ENCODE assay signal across 26 cellular contexts in genomic region chr20:6956574-6956973, GRCh38.
DNase-seq lines count a peak whose midpoint lies in the region; ATAC-seq, FAIRE-seq and TF ChIP-seq lines count a peak whose summit lies in the region.
"Had no signal": no experiment of that assay in that cellular context is flagged by ENCODE, and none has a peak within 500 bp of the region (broad histone marks: within the 10 kb centered on the region; RNA-seq: fewer than 3 reads in every experiment).

No MANE protein-coding gene starts in this region.

- H3K9ac ChIP-seq in GM12878 (ENCODE audit: control insufficient read depth, insufficient read depth, low read length) (no peak overlapping the region), keratinocyte (ENCODE audit: control insufficient read depth, extremely low read depth, insufficient read depth, low read length) (no peak overlapping the region)
- H3K9ac ChIP-seq: neural progenitor cell had no signal

- BruUV-seq in GM12878 (replicated peaks; lab: Mats Ljungman, UMichigan), result no TSS peak
- BruUV-seq in A673 (replicated peaks; lab: Mats Ljungman, UMichigan), result no TSS peak
- BruUV-seq in Calu3 (replicated peaks; lab: Mats Ljungman, UMichigan), result no TSS peak

- H3K27me3 ChIP-seq in GM12878 (replicated peaks in 1 of 2; ENCODE audit: control insufficient read depth in 2 of 2, insufficient read depth in 2 of 2, low read length in 1 of 2) (no peaks in the 10 kb centered on the region), keratinocyte (ENCODE audit: control insufficient read depth, extremely low read depth, insufficient read depth, low read length) (no peaks in the 10 kb centered on the region), A673 (replicated peaks; ENCODE audit: insufficient read depth, low read depth, low read length, poor library complexity) (no peaks in the 10 kb centered on the region)
- H3K27me3 ChIP-seq: dorsolateral prefrontal cortex, esophagus muscularis mucosa, neural progenitor cell had no signal

- no peak overlapping the region for H3K27ac Mint-ChIP-seq in Calu3 (ENCODE audit: unreplicated experiment)
- H3K27ac Mint-ChIP-seq: activated B cell treated with CpG ODN at 0.5 μM for 24 hours; activated naive CD4-positive, alpha-beta T cell treated with anti-CD3 and anti-CD28 coated beads, Interleukin-2, amount 50 U/mL, for 72 hours; neural progenitor cell; T-helper 1 cell treated with Interleukin-12 subunit alpha and Interleukin-12 subunit beta and Interleukin-4 antibody, amounts not matched to agents 30 μg/mL and 1 μg/mL, for 36 hours had no signal

- RAD21 ChIA-PET in GM12878 (lab: Charles Lee; ENCODE audit: unreplicated experiment), result interaction anchor here (1.1 to 1.7 kb wide), 7 partner anchors 18 to 190 kb away, joined by 3 to 5 read pairs (median 3); no protein-coding TSS in a partner anchor

- dilution Hi-C loops in keratinocyte (cut with MboI; ENCODE audit: extremely low pct_ligation_motif_present, low sequenced_read_pairs), result no loop called here

- no peaks in the 10 kb centered on the region for H3K9me3 ChIP-seq in GM12878 (replicated peaks; ENCODE audit: control insufficient read depth, insufficient read depth, low read length)
- peaks cover 3% of the 10 kb centered on the region for H3K9me3 ChIP-seq in keratinocyte (ENCODE audit: control insufficient read depth, low read depth, low read length)
- peaks cover 10% of the 10 kb centered on the region for H3K9me3 ChIP-seq in A673 (ENCODE audit: low read depth, low read length, poor library complexity, severe bottlenecking)
- H3K9me3 ChIP-seq: esophagus muscularis mucosa, HAP-1, mucosa of descending colon had no signal

- no peaks in the 10 kb centered on the region for H3K4me1 Mint-ChIP-seq in Calu3 (ENCODE audit: low read depth, unreplicated experiment)
- H3K4me1 Mint-ChIP-seq: activated B cell treated with CpG ODN at 0.5 μM for 24 hours had no signal

- CTCF ChIA-PET in GM12878 (lab: Yijun Ruan, JAX), result interaction anchor here (0.8 to 1.3 kb wide), 4 partner anchors 14 to 111 kb away, joined by 3 read pairs; no protein-coding TSS in a partner anchor
- CTCF ChIA-PET in A673 (lab: Charles Lee), result no interaction called here
- CTCF ChIA-PET in Calu3 (lab: Charles Lee), result interaction anchor here (0.5 kb wide), 1 partner anchor 88 kb away, joined by 3 read pairs; no protein-coding TSS in a partner anchor

- WGBS in GM12878 (ENCODE audit: insufficient coverage, insufficient replicate concordance, low lambda C conversion rate, missing lambda C conversion rate), result 24% methylated on average over 5 of the region's 5 CpGs

- no peak overlapping the region for H3K4me3 Mint-ChIP-seq in Calu3 (ENCODE audit: low read depth, unreplicated experiment)
- H3K4me3 Mint-ChIP-seq: activated B cell treated with CpG ODN at 0.5 μM for 24 hours; neural progenitor cell; T-helper 1 cell treated with Interleukin-12 subunit alpha and Interleukin-12 subunit beta and Interleukin-4 antibody, amounts not matched to agents 30 μg/mL and 1 μg/mL, for 36 hours had no signal

- POLR2A ChIA-PET in GM12878 (lab: Charles Lee), result interaction anchor here (1.2 to 2.1 kb wide), 2 partner anchors 9 to 19 kb away, joined by 3 to 6 read pairs; no protein-coding TSS in a partner anchor
- POLR2A ChIA-PET in A673 (lab: Charles Lee; ENCODE audit: low non-redundant PET), result no interaction called here

- ATAC-seq in GM12878, result peak; percentile 69
- ATAC-seq: activated naive CD4-positive, alpha-beta T cell treated with anti-CD3 and anti-CD28 coated beads, Interleukin-2, amount 50 U/mL, for 72 hours; K562; left ventricle myocardium superior; mucosa of descending colon had no signal

- FAIRE-seq in GM12878 (lab: Jason Lieb, UNC) (no peak), keratinocyte (lab: Jason Lieb, UNC) (peak; percentile 60)
- FAIRE-seq: GM12891, K562 had no signal

- no peak for TF ChIP-seq EP300 in GM12878 (IDR thresholded peaks at IDR 0.05; ENCODE audit: borderline replicate concordance in 1 of 2, control insufficient read depth in 1 of 2, low read depth in 2 of 2, low read length in 2 of 2)

- TF ChIP-seq CTCF in NB4 (IDR thresholded peaks at IDR 0.05; ENCODE audit: low read depth, low read length) (no peak), GM12878 (IDR thresholded peaks at IDR 0.05 in 2 of 3, conservative IDR thresholded peaks at IDR 0.05 in 1 of 3; ENCODE audit: control insufficient read depth in 2 of 3, extremely low read depth in 1 of 3, insufficient read depth in 1 of 3, low read depth in 3 of 3, low read length in 3 of 3) (no peak), keratinocyte (optimal IDR thresholded peaks at IDR 0.05 in 1 of 3, IDR thresholded peaks at IDR 0.05 in 1 of 3, conservative IDR thresholded peaks at IDR 0.05 in 1 of 3; ENCODE audit: extremely low read depth in 1 of 3, insufficient read depth in 2 of 3, low read length in 3 of 3) (no peak), A673 (conservative IDR thresholded peaks at IDR 0.05; ENCODE audit: low read depth, low read length) (no peak), Calu3 (IDR thresholded peaks at IDR 0.05; ENCODE audit: unreplicated experiment) (no peak)

- H3K36me3 Mint-ChIP-seq in Calu3 (ENCODE audit: insufficient read depth, unreplicated experiment), result no peaks in the 10 kb centered on the region
- H3K36me3 Mint-ChIP-seq: activated naive CD4-positive, alpha-beta T cell treated with anti-CD3 and anti-CD28 coated beads, Interleukin-2, amount 50 U/mL, for 72 hours; neural progenitor cell had no signal

- intact Hi-C loops in GM12878 (cut with micrococcal nuclease; ENCODE audit: unreplicated experiment) (no loop called here), A673 (cut with micrococcal nuclease; ENCODE audit: unreplicated experiment) (no loop called here), Calu3 (cut with micrococcal nuclease; ENCODE audit: unreplicated experiment) (no loop called here)

- no peaks in the 10 kb centered on the region for H3K36me3 ChIP-seq in GM12878 (ENCODE audit: control insufficient read depth in 2 of 2, insufficient read depth in 2 of 2, low read length in 1 of 2)
- no peaks in the 10 kb centered on the region for H3K36me3 ChIP-seq in keratinocyte (ENCODE audit: control insufficient read depth in 2 of 2, extremely low read depth in 1 of 2, insufficient read depth in 2 of 2, low read length in 2 of 2)
- no peaks in the 10 kb centered on the region for H3K36me3 ChIP-seq in A673 (ENCODE audit: insufficient read depth, low read length, poor library complexity, severe bottlenecking)
- H3K36me3 ChIP-seq: esophagus muscularis mucosa, HAP-1, neural progenitor cell had no signal

- no peak overlapping the region for H2AFZ ChIP-seq in GM12878 (ENCODE audit: control insufficient read depth, low read depth, low read length)
- H2AFZ ChIP-seq in keratinocyte (ENCODE audit: control insufficient read depth, low read length), result no peak overlapping the region

- peaks cover under 1% of the 10 kb centered on the region for H3K9me3 Mint-ChIP-seq in Calu3 (ENCODE audit: low read depth, unreplicated experiment)

- no peak for TF ChIP-seq POLR2A in NB4 (IDR thresholded peaks at IDR 0.05; ENCODE audit: extremely low read depth, insufficient read length)
- no peak for TF ChIP-seq POLR2A in GM12878 (IDR thresholded peaks at IDR 0.05; ENCODE audit: low read depth, low read length)

- H3K27me3 Mint-ChIP-seq in Calu3 (ENCODE audit: unreplicated experiment), result no peaks in the 10 kb centered on the region
- H3K27me3 Mint-ChIP-seq: activated B cell treated with CpG ODN at 0.5 μM for 24 hours had no signal

- TF ChIP-seq RAD21 in GM12878 (IDR thresholded peaks at IDR 0.05; ENCODE audit: insufficient read depth, low read depth, low read length), result no peak

- no peak overlapping the region for H3K4me2 ChIP-seq in GM12878 (ENCODE audit: control insufficient read depth, insufficient read depth)
- no peak overlapping the region for H3K4me2 ChIP-seq in keratinocyte (ENCODE audit: control insufficient read depth, extremely low read depth, insufficient read depth, low read depth, low read length)
- H3K4me2 ChIP-seq: neural progenitor cell had no signal

- in situ Hi-C loops in GM12878 (cut with MboI), result no loop called here

- H3K4me1 ChIP-seq in GM12878 (ENCODE audit: control insufficient read depth, insufficient read depth, low read length) (no peaks in the 10 kb centered on the region), keratinocyte (ENCODE audit: control insufficient read depth, extremely low read depth, insufficient read depth, low read length) (peaks cover 8% of the 10 kb centered on the region), A673 (ENCODE audit: insufficient read depth, low read length, poor library complexity, severe bottlenecking) (no peaks in the 10 kb centered on the region)
- H3K4me1 ChIP-seq: esophagus muscularis mucosa, HAP-1, neural progenitor cell had no signal

- no peaks in the 10 kb centered on the region for H3K9me1 ChIP-seq in keratinocyte (ENCODE audit: control insufficient read depth, extremely low read depth, insufficient read depth, low read length)

- H3K4me3 ChIP-seq in NB4 (ENCODE audit: low read depth, low read length) (no peak overlapping the region), GM12878 (no peak overlapping the region), keratinocyte (ENCODE audit: control insufficient read depth in 2 of 3, extremely low read depth in 1 of 3, insufficient read depth in 2 of 3, low read depth in 1 of 3, low read length in 3 of 3) (no peak overlapping the region), A673 (ENCODE audit: low read depth, low read length, poor library complexity, severe bottlenecking) (no peak overlapping the region)
- H3K4me3 ChIP-seq: dorsolateral prefrontal cortex, esophagus muscularis mucosa, HAP-1, K562, mucosa of descending colon, neural progenitor cell had no signal

- H4K20me1 ChIP-seq in GM12878 (ENCODE audit: control insufficient read depth, insufficient read depth) (no peaks in the 10 kb centered on the region), keratinocyte (ENCODE audit: control insufficient read depth, extremely low read depth, insufficient read depth, low read length) (no peaks in the 10 kb centered on the region)

- SMC1A ChIA-PET in GM12878 (lab: Charles Lee; ENCODE audit: uncharacterized antibody, unreplicated experiment), result interaction anchor here (0.6 to 2.4 kb wide), 15 partner anchors 9 to 203 kb away, joined by 3 to 16 read pairs (median 3); no protein-coding TSS in a partner anchor

- DNase-seq in CD1c-positive myeloid dendritic cell (ENCODE audit: extremely low spot score) (peak; percentile 18), NB4 (ENCODE audit: low read depth) (peak; percentile 27), GM12878 (ENCODE audit: low read depth, low spot score) (no peak), keratinocyte (ENCODE audit: low read depth, low spot score) (no peak), A673 (ENCODE audit: low spot score) (no peak), AML-193 (lab: John Stamatoyannopoulos, UW) (no peak), SHP77 (lab: John Stamatoyannopoulos, UW) (no peak), Calu3 (no peak)
- DNase-seq: activated B cell treated with CpG ODN at 0.5 μM for 24 hours; activated T-cell treated with anti-CD3 and anti-CD28 coated beads, Interleukin-2, amount 50 U/mL, for 48 hours; C1 segment of cervical spinal cord; dorsolateral prefrontal cortex; left ventricle myocardium superior; mucosa of descending colon; NCI-H1092; NCI-H2081 treated with DMSO at 0.1 percent for 48 hours; NCI-H524 treated with DMSO at 0.1 percent for 48 hours; stimulated activated CD4-positive, alpha-beta T cell treated with anti-CD3 and anti-CD28 coated beads, Interleukin-12 subunit alpha, Interleukin-12 subunit beta, amount 100 ng/mL, for 4 hours; stimulated activated CD8-positive, alpha-beta memory T cell treated with anti-CD3 and anti-CD28 coated beads, Interleukin-4, amount 100 ng/mL, for 48 hours had no signal

- H3K79me2 ChIP-seq in GM12878 (ENCODE audit: control insufficient read depth, insufficient read depth, low read length) (no peaks in the 10 kb centered on the region), keratinocyte (ENCODE audit: control insufficient read depth, insufficient read depth, low read length) (no peaks in the 10 kb centered on the region)

- H3K27ac ChIP-seq in GM12878 (ENCODE audit: control insufficient read depth, insufficient read depth) (no peak overlapping the region), keratinocyte (ENCODE audit: control insufficient read depth, insufficient read depth, low read length) (no peak overlapping the region), A673 (ENCODE audit: low read depth, low read length, poor library complexity, severe bottlenecking) (no peak overlapping the region)
- H3K27ac ChIP-seq: dorsolateral prefrontal cortex, esophagus muscularis mucosa, neural progenitor cell had no signal

Comparison
In these comparisons a context has a peak if more than half of its experiments do, and no peak if none do; other contexts are left out.
1. DNase-seq: peak in CD1c-positive myeloid dendritic cell (single experiment) and NB4 (single experiment); none in GM12878 (single experiment), keratinocyte (single experiment), A673 (single experiment), AML-193 (0 of 2), SHP77 (0 of 2) and Calu3 (single experiment).